12 cellular contexts compared by ENCODE assay signal in the genomic region with DNA sequence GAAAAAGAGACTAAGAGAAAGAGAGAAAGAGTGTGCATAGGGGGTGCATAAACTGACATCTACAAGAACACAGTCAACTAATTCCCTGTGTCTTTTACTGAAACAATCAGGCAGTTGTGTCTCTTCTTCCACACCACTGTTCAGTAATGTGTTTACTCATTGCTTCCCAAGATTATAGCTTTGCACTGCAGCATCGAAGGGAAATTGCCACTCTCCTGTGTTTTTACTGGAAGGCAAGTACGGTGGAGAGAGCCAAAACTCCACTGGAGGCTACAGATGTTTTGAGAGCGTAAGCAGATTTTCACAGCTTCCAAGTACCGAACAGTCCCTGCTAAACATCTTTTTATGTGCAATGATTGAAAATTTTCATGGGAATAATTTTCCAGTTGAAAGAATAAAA.
DNase-seq lines count a peak whose midpoint lies in the region; ATAC-seq, FAIRE-seq and TF ChIP-seq lines count a peak whose summit lies in the region.
"Had no signal": no experiment of that assay in that cellular context is flagged by ENCODE, and none has a peak within 500 bp of the region (broad histone marks: within the 10 kb centered on the region; RNA-seq: fewer than 3 reads in every experiment).

No MANE protein-coding gene starts in this region.

- peak; percentile 12 for FAIRE-seq in endometrium (lab: Jason Lieb, UNC)
- FAIRE-seq: bronchial epithelial cell had no signal

- peak; percentile 28 to 52 for ATAC-seq in lower lobe of right lung
- peak; percentile 23 for ATAC-seq in upper lobe of right lung
- no peak for ATAC-seq in GM19452 (IDR thresholded peaks at IDR 0.05; ENCODE audit: unreplicated experiment)

- H3K36me3 ChIP-seq in lower lobe of right lung (no peaks in the 10 kb centered on the region), upper lobe of right lung (no peaks in the 10 kb centered on the region)
- H3K36me3 ChIP-seq: Peyer's patch, WERI-Rb-1 had no signal

- H3K9me3 ChIP-seq in lower lobe of right lung (no peaks in the 10 kb centered on the region), upper lobe of right lung (no peaks in the 10 kb centered on the region)
- H3K9me3 ChIP-seq: Peyer's patch had no signal

- no peak for TF ChIP-seq CTCF in lower lobe of right lung (IDR thresholded peaks at IDR 0.05)
- TF ChIP-seq CTCF in upper lobe of right lung (IDR thresholded peaks at IDR 0.05) = no peak

- intact Hi-C loops in lower lobe of right lung (cut with DNase I) (no loop called here), upper lobe of right lung (cut with DNase I) (no loop called here)

- H3K27ac ChIP-seq in lower lobe of right lung = no peak overlapping the region
- no peak overlapping the region for H3K27ac ChIP-seq in upper lobe of right lung
- H3K27ac ChIP-seq: Peyer's patch, WERI-Rb-1 had no signal

- no peaks in the 10 kb centered on the region for H3K4me1 ChIP-seq in lower lobe of right lung
- H3K4me1 ChIP-seq in upper lobe of right lung = no peaks in the 10 kb centered on the region
- H3K4me1 ChIP-seq: Peyer's patch had no signal

- peak; percentile 4 for DNase-seq in NCI-H446 treated with DMSO at 0.1 percent for 48 hours (lab: John Stamatoyannopoulos, UW)
- DNase-seq in lower lobe of right lung = no peak
- no peak for DNase-seq in upper lobe of right lung
- DNase-seq in activated naive CD4-positive, alpha-beta T cell (lab: John Stamatoyannopoulos, UW) = no peak
- no peak for DNase-seq in glomerular visceral epithelial cell (ENCODE audit: extremely low spot score)
- DNase-seq: activated T-cell treated with anti-CD3 and anti-CD28 coated beads, Interleukin-2, amount 50 U/mL, for 48 hours; NCI-H2171; Peyer's patch had no signal

- H3K27me3 ChIP-seq in lower lobe of right lung (ENCODE audit: low read depth) (no peaks in the 10 kb centered on the region), upper lobe of right lung (no peaks in the 10 kb centered on the region)
- H3K27me3 ChIP-seq: Peyer's patch had no signal

- H3K4me3 ChIP-seq in lower lobe of right lung = no peak overlapping the region
- H3K4me3 ChIP-seq in upper lobe of right lung = no peak overlapping the region
- H3K4me3 ChIP-seq: Peyer's patch had no signal
